ENCODE assay signal across 14 cellular contexts in the genomic region with DNA sequence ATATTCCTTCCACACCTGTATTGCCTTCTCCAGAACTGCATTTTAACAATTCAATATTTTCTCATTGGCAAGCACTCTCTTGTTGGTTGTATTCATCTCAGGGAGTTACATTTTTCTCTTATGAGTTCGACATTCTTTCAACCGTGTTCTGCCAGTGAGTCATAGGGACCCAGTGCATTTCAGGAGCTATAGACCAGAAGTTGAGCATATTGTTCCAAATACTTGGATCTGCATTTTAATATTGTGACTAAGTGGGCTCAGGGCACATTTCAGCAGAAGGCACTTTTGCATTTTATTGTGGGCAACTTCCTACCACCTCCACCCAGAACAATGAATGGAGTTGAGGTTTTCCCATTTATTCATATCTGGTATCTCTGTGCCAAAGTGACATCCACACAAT.
DNase-seq lines count a peak whose midpoint lies in the region; ATAC-seq and TF ChIP-seq lines count a peak whose summit lies in the region.
"Had no signal": no experiment of that assay in that cellular context is flagged by ENCODE, and none has a peak within 500 bp of the region (broad histone marks: within the 10 kb centered on the region; RNA-seq: fewer than 3 reads in every experiment).

No MANE protein-coding gene starts in this region.

- no peak overlapping the region for H2BK120ac ChIP-seq in mesendoderm (ENCODE audit: low read depth, low read length)

- H3K79me1 ChIP-seq in mesendoderm (ENCODE audit: low read length) = no peaks in the 10 kb centered on the region

- H3K4me3 ChIP-seq in AG10803 (ENCODE audit: low read length) = no peak overlapping the region
- no peak overlapping the region for H3K4me3 ChIP-seq in mesendoderm (ENCODE audit: low read length)
- H3K4me3 ChIP-seq: gastrocnemius medialis had no signal

- no peak overlapping the region for H2BK5ac ChIP-seq in mesendoderm (ENCODE audit: low read length)

- no peak overlapping the region for H3K18ac ChIP-seq in mesendoderm (ENCODE audit: low read length)

- no peak overlapping the region for H3K27ac Mint-ChIP-seq in activated naive CD8-positive, alpha-beta T cell treated with anti-CD3 and anti-CD28 coated beads, Interleukin-2, amount 50 U/mL, for 24 hours
- H3K27ac Mint-ChIP-seq: CD14-positive monocyte; stimulated activated naive CD8-positive, alpha-beta T cell treated with anti-CD3 and anti-CD28 coated beads, Interleukin-15, amount 100 ng/mL, for 72 hours had no signal

- H3K4me1 Mint-ChIP-seq in activated naive CD8-positive, alpha-beta T cell treated with anti-CD3 and anti-CD28 coated beads, Interleukin-2, amount 50 U/mL, for 24 hours = no peaks in the 10 kb centered on the region
- H3K4me1 Mint-ChIP-seq: stimulated activated naive CD8-positive, alpha-beta T cell treated with anti-CD3 and anti-CD28 coated beads, Interleukin-15, amount 100 ng/mL, for 72 hours had no signal

- peaks cover 5% of the 10 kb centered on the region for H3K36me3 Mint-ChIP-seq in activated naive CD8-positive, alpha-beta T cell treated with anti-CD3 and anti-CD28 coated beads, Interleukin-2, amount 50 U/mL, for 24 hours (ENCODE audit: low read depth)

- no peak overlapping the region for H2AK5ac ChIP-seq in mesendoderm (ENCODE audit: low read length)

- DNase-seq in AG10803 (ENCODE audit: low read depth) (peak; percentile 98), NCI-H226 (peak; percentile 95), dermis microvascular lymphatic vessel endothelial cell (ENCODE audit: low read depth in 2 of 2) (peak; percentile 79 to 96), mesendoderm (peak; percentile 69), superior temporal gyrus (ENCODE audit: extremely low spot score) (no peak), NOMO-1 (lab: John Stamatoyannopoulos, UW; ENCODE audit: unreplicated experiment in 2 of 2) (no peak)
- DNase-seq in stimulated activated CD4-positive, alpha-beta T cell treated with anti-CD3 and anti-CD28 coated beads, Interleukin-2, amount 100 ng/mL, for 24 hours = no peak
- DNase-seq in activated naive CD8-positive, alpha-beta T cell treated with anti-CD3 and anti-CD28 coated beads, Interleukin-2, amount 50 U/mL, for 24 hours = no peak
- DNase-seq: activated CD4-positive, alpha-beta T cell treated with anti-CD3 and anti-CD28 coated beads, Interleukin-2, amount 50 U/mL, for 1 hour; gastrocnemius medialis; NCI-H1694 treated with DMSO at 0.1 percent for 48 hours; RPMI8226; stimulated activated naive CD8-positive, alpha-beta T cell treated with anti-CD3 and anti-CD28 coated beads, Interleukin-15, amount 100 ng/mL, for 72 hours had no signal

- no peak overlapping the region for H3K27ac ChIP-seq in mesendoderm (ENCODE audit: low read depth, low read length)
- H3K27ac ChIP-seq: gastrocnemius medialis had no signal

- no peak overlapping the region for H2BK15ac ChIP-seq in mesendoderm (replicated peaks; ENCODE audit: low read depth)

- H3K4me1 ChIP-seq in mesendoderm (ENCODE audit: control insufficient read depth, low read depth, low read length) = no peaks in the 10 kb centered on the region
- H3K4me1 ChIP-seq: gastrocnemius medialis had no signal

- WGBS in mesendoderm (ENCODE audit: extremely low coverage, insufficient coverage, low lambda C conversion rate) = no CpG with 5 or more reads among the region's 2 CpGs

- H3K4me3 Mint-ChIP-seq in activated naive CD8-positive, alpha-beta T cell treated with anti-CD3 and anti-CD28 coated beads, Interleukin-2, amount 50 U/mL, for 24 hours = no peak overlapping the region
- H3K4me3 Mint-ChIP-seq: CD14-positive monocyte; stimulated activated naive CD8-positive, alpha-beta T cell treated with anti-CD3 and anti-CD28 coated beads, Interleukin-15, amount 100 ng/mL, for 72 hours had no signal

- H3K4ac ChIP-seq in mesendoderm (ENCODE audit: low read depth, low read length) = no peak overlapping the region

- ATAC-seq in activated naive CD8-positive, alpha-beta T cell treated with anti-CD3 and anti-CD28 coated beads, Interleukin-2, amount 50 U/mL, for 24 hours = no peak
- ATAC-seq: gastrocnemius medialis; stimulated activated naive CD8-positive, alpha-beta T cell treated with anti-CD3 and anti-CD28 coated beads, Interleukin-15, amount 100 ng/mL, for 72 hours had no signal

- H3K4me2 ChIP-seq in mesendoderm (ENCODE audit: low read length) = no peak overlapping the region

- H3K27me3 Mint-ChIP-seq in activated naive CD8-positive, alpha-beta T cell treated with anti-CD3 and anti-CD28 coated beads, Interleukin-2, amount 50 U/mL, for 24 hours = no peaks in the 10 kb centered on the region
- H3K27me3 Mint-ChIP-seq: stimulated activated naive CD8-positive, alpha-beta T cell treated with anti-CD3 and anti-CD28 coated beads, Interleukin-15, amount 100 ng/mL, for 72 hours had no signal

- no peak overlapping the region for H4K8ac ChIP-seq in mesendoderm (ENCODE audit: low read depth, low read length)

- no peak overlapping the region for H3K9ac ChIP-seq in mesendoderm (ENCODE audit: low read length)

- no peak for TF ChIP-seq CTCF in AG10803 (conservative IDR thresholded peaks at IDR 0.05; ENCODE audit: low read length)

- no peak overlapping the region for H3K56ac ChIP-seq in mesendoderm (ENCODE audit: low read length)

- no peaks in the 10 kb centered on the region for H3K36me3 ChIP-seq in mesendoderm (ENCODE audit: control insufficient read depth, insufficient read depth, low read length)
- H3K36me3 ChIP-seq: gastrocnemius medialis had no signal

- H3K9me3 Mint-ChIP-seq in activated naive CD8-positive, alpha-beta T cell treated with anti-CD3 and anti-CD28 coated beads, Interleukin-2, amount 50 U/mL, for 24 hours = peaks cover 7% of the 10 kb centered on the region

- no peaks in the 10 kb centered on the region for H3K27me3 ChIP-seq in mesendoderm (ENCODE audit: insufficient read depth, low read length, poor library complexity)
- H3K27me3 ChIP-seq: gastrocnemius medialis had no signal

- H3K23ac ChIP-seq in mesendoderm (ENCODE audit: low read length) = no peak overlapping the region

- no peaks in the 10 kb centered on the region for H3K79me2 ChIP-seq in mesendoderm (ENCODE audit: control insufficient read depth, insufficient read depth, low read length)

- no peak overlapping the region for H4K5ac ChIP-seq in mesendoderm (ENCODE audit: low read length)

Comparison
In these comparisons a context has a peak if more than half of its experiments do, and no peak if none do; other contexts are left out.
1. DNase-seq: peak in AG10803 (single experiment), NCI-H226 (single experiment), dermis microvascular lymphatic vessel endothelial cell (2 of 2) and mesendoderm (single experiment); none in superior temporal gyrus (single experiment), stimulated activated CD4-positive, alpha-beta T cell treated with anti-CD3 and anti-CD28 coated beads, Interleukin-2, amount 100 ng/mL, for 24 hours (0 of 2), NOMO-1 (0 of 2) and activated naive CD8-positive, alpha-beta T cell treated with anti-CD3 and anti-CD28 coated beads, Interleukin-2, amount 50 U/mL, for 24 hours (single experiment).